1 cellular context compared by ENCODE assay signal in the genomic region with DNA sequence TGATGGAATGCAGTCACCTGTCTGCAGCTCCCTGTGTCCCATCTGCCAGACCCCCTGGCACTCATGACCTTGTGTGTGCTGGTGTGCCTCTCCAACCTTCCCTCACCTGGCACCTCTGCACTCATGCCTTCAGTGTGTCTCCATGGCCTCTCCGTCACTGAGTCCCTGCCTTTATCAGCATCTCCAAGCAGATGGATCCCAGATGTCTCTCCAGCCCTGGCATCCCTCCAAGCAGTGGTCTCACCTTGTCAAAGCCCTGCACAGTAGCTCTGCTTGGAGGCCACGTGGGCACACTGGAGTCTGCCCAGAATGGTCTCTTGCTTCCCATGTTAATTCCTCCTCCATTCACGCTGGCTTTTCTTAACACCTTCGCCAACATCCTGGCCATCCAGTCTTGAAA.
TF ChIP-seq lines count a peak whose summit lies in the region.

No MANE protein-coding gene starts in this region.

TF ChIP-seq in SK-N-SH, 30 proteins besides CTCF, POLR2A, EP300 and RAD21 (continued from another document):
- TF ChIP-seq, protein P1, sequence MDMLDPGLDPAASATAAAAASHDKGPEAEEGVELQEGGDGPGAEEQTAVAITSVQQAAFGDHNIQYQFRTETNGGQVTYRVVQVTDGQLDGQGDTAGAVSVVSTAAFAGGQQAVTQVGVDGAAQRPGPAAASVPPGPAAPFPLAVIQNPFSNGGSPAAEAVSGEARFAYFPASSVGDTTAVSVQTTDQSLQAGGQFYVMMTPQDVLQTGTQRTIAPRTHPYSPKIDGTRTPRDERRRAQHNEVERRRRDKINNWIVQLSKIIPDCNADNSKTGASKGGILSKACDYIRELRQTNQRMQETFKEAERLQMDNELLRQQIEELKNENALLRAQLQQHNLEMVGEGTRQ (IDR thresholded peaks at IDR 0.05; ENCODE audit: borderline replicate concordance, low read depth, low read length), result no peak
- TF ChIP-seq NFIC (IDR thresholded peaks at IDR 0.05; ENCODE audit: borderline replicate concordance) (no peak), POLR2AphosphoS5 (IDR thresholded peaks at IDR 0.05; ENCODE audit: low read depth, low read length) (no peak), TEAD4 (IDR thresholded peaks at IDR 0.05; ENCODE audit: borderline replicate concordance, insufficient read depth) (no peak), MXI1 (IDR thresholded peaks at IDR 0.05; ENCODE audit: low read depth, low read length) (peak; percentile 89; the same call in 1 of the 2 replicates), NRF1 (IDR thresholded peaks at IDR 0.05; ENCODE audit: low read depth, low read length) (no peak), CHD2 (IDR thresholded peaks at IDR 0.05; ENCODE audit: low read length, partially characterized antibody) (peak; percentile 42), RXRA (IDR thresholded peaks at IDR 0.05; ENCODE audit: borderline replicate concordance, low read depth) (no peak), TCF12 (IDR thresholded peaks at IDR 0.05) (peak; percentile 41; the same call in 1 of the 2 replicates)
